Comparison of ENCODE assay signal across 22 cellular contexts in genomic region chr15:26841514-26841913, GRCh38. TPM values are rescaled to one million over a fixed set of nuclear protein-coding genes. Genes with fewer than 3 reads are reported as not detected.
"Had no signal": no experiment of that assay in that cellular context is flagged by ENCODE, and none has a peak within 500 bp of the region (broad histone marks: within the 10 kb centered on the region; RNA-seq: fewer than 3 reads in every experiment).

No MANE protein-coding gene starts in this region.

- H3K4me3 ChIP-seq: cardiac muscle cell, Peyer's patch, SJCRH30 had no signal

- DNase-seq: activated CD4-positive, alpha-beta T cell treated with anti-CD3 and anti-CD28 coated beads for 4 hours; activated CD4-positive, alpha-beta T cell treated with anti-CD3 and anti-CD28 coated beads, Interleukin-2, amount 50 U/mL, for 4 hours; activated CD8-positive, alpha-beta memory T cell treated with anti-CD3 and anti-CD28 coated beads, Interleukin-2, amount 10 ng/mL, durations not matched to agents 7 days and 5 days; activated gamma-delta T cell; activated naive CD4-positive, alpha-beta T cell treated with anti-CD3 and anti-CD28 coated beads, Interleukin-2, amount 10 ng/mL, durations not matched to agents 7 days and 5 days; activated naive CD8-positive, alpha-beta T cell treated with anti-CD3 and anti-CD28 coated beads for 36 hours; activated T-cell treated with anti-CD3 and anti-CD28 coated beads, Interleukin-2, amount 50 U/mL, for 4 hours; brain microvascular endothelial cell; Kasumi-1; NCI-H1105 treated with DMSO at 0.1 percent for 48 hours; NCI-H1436 treated with DMSO at 0.1 percent for 48 hours; NCI-H187; NCI-H2081; Peyer's patch; Right ventricle myocardium superior; SJCRH30; SK-N-SH; T-helper 1 cell had no signal

- H3K4me2 ChIP-seq: SK-N-SH had no signal

- H3K27ac ChIP-seq: brain microvascular endothelial cell, cardiac muscle cell, Peyer's patch, RWPE1, SJCRH30, VCaP had no signal

- H3K4me1 ChIP-seq: Peyer's patch, SJCRH30 had no signal

- H3K9ac ChIP-seq: SK-N-SH had no signal

- H3K27me3 ChIP-seq: brain microvascular endothelial cell, cardiac muscle cell, Peyer's patch, SJCRH30 had no signal

- H3K36me3 ChIP-seq: brain microvascular endothelial cell, cardiac muscle cell, Peyer's patch, SJCRH30 had no signal

- H3K9me3 ChIP-seq: SJCRH30 had no signal

RNA-seq across cellular contexts. Expression of gene GABRA5, which starts 25.3 kb away (rescaled TPM):
- total RNA-seq: activated CD8-positive, alpha-beta memory T cell treated with anti-CD3 and anti-CD28 coated beads, Interleukin-2, amount 10 ng/mL, durations not matched to agents 7 days and 5 days; activated naive CD8-positive, alpha-beta T cell treated with anti-CD3 and anti-CD28 coated beads for 36 hours; activated T-cell treated with anti-CD3 and anti-CD28 coated beads, Interleukin-2, amount 50 U/mL, for 4 hours; cardiac muscle cell; Peyer's patch; Right ventricle myocardium superior; T-helper 2 cell treated with Interferon-gamma antibody and Interleukin-4, amounts not matched to agents 100 ng/mL and 5 ng/mL, for 36 hours had no signal
- polyA plus RNA-seq: SK-N-SH had no signal
